1 cellular context compared by ENCODE assay signal in the genomic region with DNA sequence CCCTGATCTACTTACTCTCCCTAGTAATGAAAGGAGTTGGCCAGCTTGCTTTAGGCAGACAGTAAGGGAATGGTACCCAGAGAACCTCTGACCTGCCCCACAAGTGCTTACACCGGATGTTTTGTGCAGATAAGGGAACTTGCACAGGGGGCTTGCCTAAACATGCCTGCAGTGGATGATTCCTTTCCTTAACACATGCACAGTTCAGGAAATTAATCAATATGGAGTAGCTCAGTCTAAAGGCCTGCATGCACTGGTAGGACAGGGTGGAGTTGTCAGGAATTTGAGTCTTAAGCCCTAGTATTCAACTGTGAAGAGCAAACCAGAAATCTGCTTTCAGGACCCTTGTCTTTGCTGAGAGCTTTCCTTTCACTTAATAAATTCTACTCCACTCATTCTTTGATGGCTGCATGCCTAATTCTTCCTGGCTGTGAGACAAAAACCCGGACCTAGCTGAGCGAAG.
TF ChIP-seq lines count a peak whose summit lies in the region.

No MANE protein-coding gene starts in this region.

TF ChIP-seq in K562, 482 proteins besides CTCF, POLR2A, EP300 and RAD21 (continued from another document):
- TF ChIP-seq MNT (conservative IDR thresholded peaks at IDR 0.05), result peak in 1 of 2 experiments; percentile 28; a peak in 1 of 4 replicates
- TF ChIP-seq CBFA2T2 (conservative IDR thresholded peaks at IDR 0.05), result peak; percentile 81
- 0 out of 2 replicates have a peak, but pooled peaks have one; percentile 39 for TF ChIP-seq HMBOX1 (IDR thresholded peaks at IDR 0.05)
- peak; percentile 47 for TF ChIP-seq MTA2 (IDR thresholded peaks at IDR 0.05; ENCODE audit: low read depth)
- TF ChIP-seq TAF9B (IDR thresholded peaks at IDR 0.05; ENCODE audit: partially characterized antibody), result no peak
- TF ChIP-seq DPF2 (IDR thresholded peaks at IDR 0.05), result peak; percentile 76; the same call in 1 of the 2 replicates
- TF ChIP-seq CHAMP1 (IDR thresholded peaks at IDR 0.05), result 0 out of 2 replicates have a peak, but pooled peaks have one; percentile 35
- TF ChIP-seq ZNF124 (CRISPR knock-in tag; IDR thresholded peaks at IDR 0.05), result no peak
- TF ChIP-seq TRIM28 (IDR thresholded peaks at IDR 0.05), result peak; percentile 80; the same call in 1 of the 2 replicates
- no peak for TF ChIP-seq BHLHE40 (IDR thresholded peaks at IDR 0.05; ENCODE audit: low read length)
- TF ChIP-seq RCOR1 (IDR thresholded peaks at IDR 0.05; ENCODE audit: borderline replicate concordance in 1 of 2, low read depth in 2 of 2, low read length in 2 of 2), result peak in 1 of 2 experiments; percentile 59; a peak in 2 of 4 replicates
- TF ChIP-seq BMI1 (IDR thresholded peaks at IDR 0.05; ENCODE audit: low read length), result no peak
- peak; percentile 21; the same call in 1 of the 2 replicates for TF ChIP-seq JUND (IDR thresholded peaks at IDR 0.05; ENCODE audit: borderline replicate concordance, low read depth, low read length)
- TF ChIP-seq JUND (tag; IDR thresholded peaks at IDR 0.05; ENCODE audit: borderline replicate concordance, low read depth, low read length), result no peak
- peak; percentile 34; the same call in 1 of the 2 replicates for TF ChIP-seq STAT5A (IDR thresholded peaks at IDR 0.05; ENCODE audit: borderline replicate concordance, low read length)
- no peak for TF ChIP-seq ELF4 (CRISPR knock-in tag; IDR thresholded peaks at IDR 0.05)
- peak; percentile 70 for TF ChIP-seq NCOR1 (IDR thresholded peaks at IDR 0.05)
- no peak for TF ChIP-seq ZNF785 (CRISPR knock-in tag; IDR thresholded peaks at IDR 0.05)
- peak; percentile 85 for TF ChIP-seq GATA2 (CRISPR knock-in tag; IDR thresholded peaks at IDR 0.05)
- TF ChIP-seq ETV1 (tag; conservative IDR thresholded peaks at IDR 0.05; ENCODE audit: low read depth), result 0 out of 2 replicates have a peak, but pooled peaks have one; percentile 43
- no peak for TF ChIP-seq MAFG (tag; conservative IDR thresholded peaks at IDR 0.05)
